Comparison of ENCODE assay signal across 14 cellular contexts in the genomic region with DNA sequence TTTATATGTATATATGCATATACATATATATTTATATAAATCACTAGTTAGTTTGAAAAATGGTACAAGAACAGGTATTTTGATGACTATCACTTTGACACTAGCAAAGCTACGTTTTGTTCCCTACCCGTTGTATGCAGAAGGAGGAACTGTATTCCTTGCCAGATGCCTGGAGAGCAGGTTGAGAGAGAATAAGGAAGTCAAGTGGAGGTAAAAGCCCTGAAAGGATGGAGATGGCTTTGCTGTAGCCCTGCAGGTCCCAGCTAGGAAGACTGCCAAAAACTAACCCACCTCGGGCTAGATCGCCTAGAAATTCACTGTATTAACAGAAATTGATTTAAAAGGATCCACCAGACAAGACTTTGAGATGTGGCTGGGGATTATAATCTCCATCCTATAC.
DNase-seq lines count a peak whose midpoint lies in the region; ATAC-seq and TF ChIP-seq lines count a peak whose summit lies in the region.
"Had no signal": no experiment of that assay in that cellular context is flagged by ENCODE, and none has a peak within 500 bp of the region (broad histone marks: within the 10 kb centered on the region; RNA-seq: fewer than 3 reads in every experiment).

No MANE protein-coding gene starts in this region.

- H3K4me3 ChIP-seq in neural progenitor cell (no peak overlapping the region), smooth muscle cell (no peak overlapping the region)

- TF ChIP-seq CTCF in neural progenitor cell (IDR thresholded peaks at IDR 0.05) (no peak), smooth muscle cell (IDR thresholded peaks at IDR 0.05; ENCODE audit: borderline replicate concordance, insufficient read depth, poor library complexity, severe bottlenecking) (no peak)

- peak overlapping the region; percentile 38 for H3K27ac Mint-ChIP-seq in activated naive CD4-positive, alpha-beta T cell treated with anti-CD3 and anti-CD28 coated beads, Interleukin-2, amount 50 U/mL, for 24 hours
- H3K27ac Mint-ChIP-seq in activated naive CD4-positive, alpha-beta T cell treated with anti-CD3 and anti-CD28 coated beads for 36 hours = no peak overlapping the region
- H3K27ac Mint-ChIP-seq in neural progenitor cell = no peak overlapping the region
- no peak overlapping the region for H3K27ac Mint-ChIP-seq in stimulated activated naive CD8-positive, alpha-beta T cell treated with anti-CD3 and anti-CD28 coated beads, Interleukin-15, amount 100 ng/mL, for 72 hours
- H3K27ac Mint-ChIP-seq: B cell; CD4-positive, alpha-beta T cell; IgD-negative memory B cell had no signal

- no peaks in the 10 kb centered on the region for H3K79me2 ChIP-seq in neural progenitor cell (ENCODE audit: low read depth)
- no peaks in the 10 kb centered on the region for H3K79me2 ChIP-seq in smooth muscle cell (ENCODE audit: low read depth)

- no peaks in the 10 kb centered on the region for H3K9me3 Mint-ChIP-seq in activated naive CD4-positive, alpha-beta T cell treated with anti-CD3 and anti-CD28 coated beads, Interleukin-2, amount 50 U/mL, for 24 hours
- no peaks in the 10 kb centered on the region for H3K9me3 Mint-ChIP-seq in activated naive CD4-positive, alpha-beta T cell treated with anti-CD3 and anti-CD28 coated beads for 36 hours
- no peaks in the 10 kb centered on the region for H3K9me3 Mint-ChIP-seq in neural progenitor cell
- H3K9me3 Mint-ChIP-seq in stimulated activated naive CD8-positive, alpha-beta T cell treated with anti-CD3 and anti-CD28 coated beads, Interleukin-15, amount 100 ng/mL, for 72 hours = no peaks in the 10 kb centered on the region
- H3K9me3 Mint-ChIP-seq: CD4-positive, alpha-beta T cell; H9; IgD-negative memory B cell had no signal

- H3K36me3 ChIP-seq in neural progenitor cell (peaks cover 13% of the 10 kb centered on the region), smooth muscle cell (ENCODE audit: low read depth) (no peaks in the 10 kb centered on the region)

- H3K4me1 ChIP-seq in neural progenitor cell (no peaks in the 10 kb centered on the region), smooth muscle cell (ENCODE audit: low read depth) (no peaks in the 10 kb centered on the region)

- ATAC-seq in stimulated activated naive CD8-positive, alpha-beta T cell treated with anti-CD3 and anti-CD28 coated beads, Interleukin-15, amount 100 ng/mL, for 72 hours = no peak
- no peak for ATAC-seq in GM21390 (IDR thresholded peaks at IDR 0.05; ENCODE audit: unreplicated experiment)

- 86% methylated on average over 4 of the region's 4 CpGs for WGBS in smooth muscle cell (ENCODE audit: low lambda C conversion rate)

- peaks cover 16% of the 10 kb centered on the region for H3K36me3 Mint-ChIP-seq in activated naive CD4-positive, alpha-beta T cell treated with anti-CD3 and anti-CD28 coated beads, Interleukin-2, amount 50 U/mL, for 24 hours
- peaks cover 9% of the 10 kb centered on the region for H3K36me3 Mint-ChIP-seq in activated naive CD4-positive, alpha-beta T cell treated with anti-CD3 and anti-CD28 coated beads for 36 hours (ENCODE audit: low read depth)
- peaks cover 22% of the 10 kb centered on the region for H3K36me3 Mint-ChIP-seq in neural progenitor cell

- H3K27ac ChIP-seq in neural progenitor cell (peak overlapping the region; percentile 39), smooth muscle cell (ENCODE audit: low read depth) (no peak overlapping the region)

- H3K9ac ChIP-seq in neural progenitor cell (no peak overlapping the region), smooth muscle cell (ENCODE audit: low read depth) (no peak overlapping the region)

- no peak overlapping the region for H2AFZ ChIP-seq in neural progenitor cell (replicated peaks)
- no peak overlapping the region for H2AFZ ChIP-seq in smooth muscle cell (ENCODE audit: low read depth)

- H3K4me2 ChIP-seq in neural progenitor cell (no peak overlapping the region), smooth muscle cell (no peak overlapping the region)

- intact Hi-C loops in activated naive CD4-positive, alpha-beta T cell treated with anti-CD3 and anti-CD28 coated beads for 36 hours (cut with micrococcal nuclease) = no loop called here

- H3K9me3 ChIP-seq in neural progenitor cell (ENCODE audit: low read depth) (no peaks in the 10 kb centered on the region), smooth muscle cell (replicated peaks; ENCODE audit: low read depth) (no peaks in the 10 kb centered on the region)

- peaks cover 15% of the 10 kb centered on the region for H3K4me1 Mint-ChIP-seq in activated naive CD4-positive, alpha-beta T cell treated with anti-CD3 and anti-CD28 coated beads, Interleukin-2, amount 50 U/mL, for 24 hours
- H3K4me1 Mint-ChIP-seq in activated naive CD4-positive, alpha-beta T cell treated with anti-CD3 and anti-CD28 coated beads for 36 hours (ENCODE audit: low read depth) = peaks cover 6% of the 10 kb centered on the region
- no peaks in the 10 kb centered on the region for H3K4me1 Mint-ChIP-seq in neural progenitor cell
- H3K4me1 Mint-ChIP-seq in stimulated activated naive CD8-positive, alpha-beta T cell treated with anti-CD3 and anti-CD28 coated beads, Interleukin-15, amount 100 ng/mL, for 72 hours = peaks cover 6% of the 10 kb centered on the region

- H4K20me1 ChIP-seq in neural progenitor cell (ENCODE audit: low read depth) (no peaks in the 10 kb centered on the region), smooth muscle cell (ENCODE audit: low read depth) (no peaks in the 10 kb centered on the region)

- H3K27me3 Mint-ChIP-seq in activated naive CD4-positive, alpha-beta T cell treated with anti-CD3 and anti-CD28 coated beads, Interleukin-2, amount 50 U/mL, for 24 hours = no peaks in the 10 kb centered on the region
- no peaks in the 10 kb centered on the region for H3K27me3 Mint-ChIP-seq in activated naive CD4-positive, alpha-beta T cell treated with anti-CD3 and anti-CD28 coated beads for 36 hours (ENCODE audit: low read depth)
- no peaks in the 10 kb centered on the region for H3K27me3 Mint-ChIP-seq in neural progenitor cell (ENCODE audit: insufficient read depth, low read depth)
- H3K27me3 Mint-ChIP-seq in stimulated activated naive CD8-positive, alpha-beta T cell treated with anti-CD3 and anti-CD28 coated beads, Interleukin-15, amount 100 ng/mL, for 72 hours = no peaks in the 10 kb centered on the region
- H3K27me3 Mint-ChIP-seq: B cell; CD4-positive, alpha-beta T cell; IgD-negative memory B cell had no signal

- H3F3A ChIP-seq in neural progenitor cell (ENCODE audit: low read depth) (peaks cover 12% of the 10 kb centered on the region), smooth muscle cell (ENCODE audit: low read depth) (no peaks in the 10 kb centered on the region)

- DNase-seq in activated naive CD4-positive, alpha-beta T cell treated with anti-CD3 and anti-CD28 coated beads for 36 hours = no peak
- peak; percentile 57 for DNase-seq in NCI-H69 (lab: John Stamatoyannopoulos, UW)
- DNase-seq in cerebellar cortex (ENCODE audit: low spot score) = peak; percentile 68
- DNase-seq in neural progenitor cell (ENCODE audit: low spot score) = no peak
- DNase-seq in stimulated activated naive CD8-positive, alpha-beta T cell treated with anti-CD3 and anti-CD28 coated beads, Interleukin-15, amount 100 ng/mL, for 72 hours = no peak
- DNase-seq in smooth muscle cell (lab: John Stamatoyannopoulos, UW; ENCODE audit: unreplicated experiment) = no peak
- DNase-seq: Calu3; CD4-positive, alpha-beta T cell; DMS 273 treated with DMSO at 0.1 percent for 48 hours; H9 had no signal

- CTCF ChIA-PET in activated naive CD4-positive, alpha-beta T cell treated with anti-CD3 and anti-CD28 coated beads for 36 hours (lab: Charles Lee) = no interaction called here

- H3K27me3 ChIP-seq in neural progenitor cell (no peaks in the 10 kb centered on the region), smooth muscle cell (ENCODE audit: low read depth) (no peaks in the 10 kb centered on the region)

- no peak overlapping the region for H3K4me3 Mint-ChIP-seq in activated naive CD4-positive, alpha-beta T cell treated with anti-CD3 and anti-CD28 coated beads, Interleukin-2, amount 50 U/mL, for 24 hours
- H3K4me3 Mint-ChIP-seq in activated naive CD4-positive, alpha-beta T cell treated with anti-CD3 and anti-CD28 coated beads for 36 hours = no peak overlapping the region
- no peak overlapping the region for H3K4me3 Mint-ChIP-seq in neural progenitor cell
- no peak overlapping the region for H3K4me3 Mint-ChIP-seq in stimulated activated naive CD8-positive, alpha-beta T cell treated with anti-CD3 and anti-CD28 coated beads, Interleukin-15, amount 100 ng/mL, for 72 hours
- H3K4me3 Mint-ChIP-seq: B cell; CD4-positive, alpha-beta T cell; H9 had no signal

Comparison
In these comparisons a context has a peak if more than half of its experiments do, and no peak if none do; other contexts are left out.
1. DNase-seq: peak in NCI-H69 (single experiment) and cerebellar cortex (single experiment); none in activated naive CD4-positive, alpha-beta T cell treated with anti-CD3 and anti-CD28 coated beads for 36 hours (single experiment), neural progenitor cell (single experiment), stimulated activated naive CD8-positive, alpha-beta T cell treated with anti-CD3 and anti-CD28 coated beads, Interleukin-15, amount 100 ng/mL, for 72 hours (0 of 2) and smooth muscle cell (single experiment).